8 cellular contexts compared by ENCODE assay signal in genomic region chr1:223845810-223846667, GRCh38. TPM values are rescaled to one million over a fixed set of nuclear protein-coding genes. Genes with fewer than 3 reads are reported as not detected.
DNase-seq lines count a peak whose midpoint lies in the region; ATAC-seq and TF ChIP-seq lines count a peak whose summit lies in the region.

Gene TP53BP2, minus strand, starts transcription at chr1:223845947. Its CDS starts 267 bp downstream, at chr1:223845680.

- peak within 1 kb of the TSS; percentile 95 for H2AFZ ChIP-seq in hepatocyte

- WGBS in hepatocyte (ENCODE audit: low lambda C conversion rate, missing lambda C conversion rate): 4% methylated on average over 46 of the region's 107 CpGs

- H3K4me3 ChIP-seq in astrocyte of the cerebellum (ENCODE audit: low read depth, low read length): peak within 1 kb of the TSS; percentile 65
- peak within 1 kb of the TSS; percentile 70 for H3K4me3 ChIP-seq in hepatocyte
- peak within 1 kb of the TSS; percentile 90 for H3K4me3 ChIP-seq in retinal pigment epithelial cell (ENCODE audit: low read length)

- in situ Hi-C loops in astrocyte of the cerebellum (cut with HindIII; ENCODE audit: low sequenced_read_pairs): no loop called here

- H3K4me2 ChIP-seq in hepatocyte: peak within 1 kb of the TSS; percentile 88

- peak; percentile 73 for ATAC-seq in HG02943 (IDR thresholded peaks at IDR 0.05; ENCODE audit: low read depth, unreplicated experiment)

- H3K27me3 ChIP-seq in hepatocyte: no peaks in the 10 kb centered on the region

- H3K79me2 ChIP-seq in hepatocyte: peaks cover 52% of the 10 kb centered on the region

- H3K9me3 ChIP-seq in hepatocyte (ENCODE audit: low read depth): no peaks in the 10 kb centered on the region

- peaks cover 37% of the 10 kb centered on the region for H4K20me1 ChIP-seq in hepatocyte (ENCODE audit: insufficient read depth, poor library complexity, severe bottlenecking)

- H3K4me1 ChIP-seq in hepatocyte (ENCODE audit: insufficient read depth): peaks cover 24% of the 10 kb centered on the region

- H3K27ac ChIP-seq in hepatocyte: peak within 1 kb of the TSS; percentile 100

- peak; percentile 60 for TF ChIP-seq CTCF in astrocyte of the cerebellum (IDR thresholded peaks at IDR 0.05; ENCODE audit: low read depth, low read length, missing control alignments)
- TF ChIP-seq CTCF in hepatocyte (IDR thresholded peaks at IDR 0.05; ENCODE audit: poor library complexity): peak; percentile 74
- peak; percentile 59 for TF ChIP-seq CTCF in retinal pigment epithelial cell (conservative IDR thresholded peaks at IDR 0.05; ENCODE audit: low read depth, low read length)

- DNase-seq in NCI-H524 (lab: John Stamatoyannopoulos, UW) (peak; percentile 82 to 83), NCI-H524 treated with DMSO at 0.1 percent for 48 hours (lab: John Stamatoyannopoulos, UW) (no peak), NCI-H1694 treated with DMSO at 0.1 percent for 48 hours (lab: John Stamatoyannopoulos, UW) (peak; percentile 78), T-helper 9 cell (peak; percentile 79), astrocyte of the cerebellum (ENCODE audit: low read depth) (peak; percentile 66), hepatocyte (ENCODE audit: low spot score) (peak; percentile 97), retinal pigment epithelial cell (ENCODE audit: low read depth) (peak; percentile 62)

- H3K36me3 ChIP-seq in hepatocyte (replicated peaks; ENCODE audit: insufficient read depth, low read depth): no peaks in the 10 kb centered on the region

- H3K9me2 ChIP-seq in hepatocyte (replicated peaks; ENCODE audit: insufficient read depth): no peaks in the 10 kb centered on the region

RNA-seq across cellular contexts. Expression of gene TP53BP2, which starts in this region (rescaled TPM):
- 53.0 and 57.8 TPM in 2 replicates for total RNA-seq in hepatocyte
- polyA plus RNA-seq in hepatocyte: 27.5 and 31.6 TPM in 2 replicates
